In the genomic region with DNA sequence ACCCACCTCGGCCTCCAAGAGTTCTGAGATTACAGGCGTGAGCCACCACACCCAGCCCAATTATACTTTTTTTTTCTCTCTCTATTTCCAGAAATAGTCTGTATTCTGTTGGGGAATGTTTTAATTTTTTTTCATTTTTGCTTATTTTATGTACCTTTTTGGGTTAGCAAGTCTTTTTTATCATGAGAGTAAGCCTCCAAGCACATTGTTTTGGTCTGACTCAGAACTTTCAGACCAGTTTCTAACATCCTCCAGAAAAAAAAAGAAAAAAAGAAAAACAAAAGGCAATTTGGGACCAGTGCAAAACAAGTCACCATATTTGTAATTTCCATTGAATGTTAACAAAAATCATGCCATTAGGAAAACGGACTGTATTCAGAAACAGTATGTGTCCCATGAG, we compare ENCODE assay signal across 17 cellular contexts.
DNase-seq lines count a peak whose midpoint lies in the region; TF ChIP-seq lines count a peak whose summit lies in the region.
"Had no signal": no experiment of that assay in that cellular context is flagged by ENCODE, and none has a peak within 500 bp of the region (broad histone marks: within the 10 kb centered on the region; RNA-seq: fewer than 3 reads in every experiment).

No MANE protein-coding gene starts in this region.

- H3K79me2 ChIP-seq in Karpas-422 (ENCODE audit: low read length) = no peaks in the 10 kb centered on the region

- H3K4me3 ChIP-seq in Karpas-422 (ENCODE audit: low read length) (no peak overlapping the region), astrocyte of the spinal cord (ENCODE audit: low read depth, low read length) (no peak overlapping the region), fibroblast of the aortic adventitia (ENCODE audit: low read depth, low read length) (no peak overlapping the region)
- H3K4me3 ChIP-seq: BLaER1 treated with 17β-estradiol and CSF1 and Interleukin-3, amounts not matched to agents 10 nM and 100 nM; HAP-1; K562 had no signal

- H2AFZ ChIP-seq in Karpas-422 (ENCODE audit: low read length) = peak overlapping the region; percentile 61

- no peaks in the 10 kb centered on the region for H3K36me3 ChIP-seq in Karpas-422 (ENCODE audit: insufficient read depth, low read length)
- H3K36me3 ChIP-seq: BLaER1 treated with 17β-estradiol and CSF1 and Interleukin-3, amounts not matched to agents 10 nM and 100 nM; HAP-1 had no signal

- H3K4me2 ChIP-seq in Karpas-422 (ENCODE audit: low read depth, low read length, poor library complexity, severe bottlenecking) = no peak overlapping the region
- H3K4me2 ChIP-seq: BLaER1 treated with 17β-estradiol and CSF1 and Interleukin-3, amounts not matched to agents 10 nM and 100 nM had no signal

- DNase-seq in ELR (ENCODE audit: low read depth) (peak; percentile 50), Karpas-422 (no peak), astrocyte of the spinal cord (ENCODE audit: low read depth, low spot score) (peak; percentile 15), fibroblast of the aortic adventitia (ENCODE audit: low read depth) (peak; percentile 7), NCI-H2081 treated with DMSO at 0.1 percent for 48 hours (lab: John Stamatoyannopoulos, UW) (no peak), SW 1271 (lab: John Stamatoyannopoulos, UW) (no peak), HUDEP-2 (lab: John Stamatoyannopoulos, UW; ENCODE audit: unreplicated experiment in 76 of 76) (no peak), HuH-7.5 (ENCODE audit: low spot score) (no peak)
- DNase-seq: 8988T; Calu3; CD4-positive, CD25-positive, alpha-beta regulatory T cell; DMS 273 treated with DMSO at 0.1 percent for 48 hours; GOT3; HFFc6 had no signal

- H4K20me1 ChIP-seq in Karpas-422 (ENCODE audit: insufficient read depth, low read depth, low read length) = no peaks in the 10 kb centered on the region
- H4K20me1 ChIP-seq: BLaER1 treated with 17β-estradiol and CSF1 and Interleukin-3, amounts not matched to agents 10 nM and 100 nM had no signal

- H3K27me3 ChIP-seq in Karpas-422 (ENCODE audit: low read length) = no peaks in the 10 kb centered on the region
- H3K27me3 ChIP-seq: BLaER1 treated with 17β-estradiol and CSF1 and Interleukin-3, amounts not matched to agents 10 nM and 100 nM had no signal

- no peaks in the 10 kb centered on the region for H3K4me1 ChIP-seq in Karpas-422 (ENCODE audit: low read length)
- H3K4me1 ChIP-seq: BLaER1 treated with 17β-estradiol and CSF1 and Interleukin-3, amounts not matched to agents 10 nM and 100 nM; HAP-1 had no signal

- in situ Hi-C loops in astrocyte of the spinal cord (cut with HindIII; ENCODE audit: low sequenced_read_pairs) = no loop called here

- TF ChIP-seq CTCF in astrocyte of the spinal cord (IDR thresholded peaks at IDR 0.05; ENCODE audit: low read depth, low read length) (no peak), fibroblast of the aortic adventitia (IDR thresholded peaks at IDR 0.05; ENCODE audit: insufficient read depth, low read length) (no peak)

- H3K9me3 ChIP-seq in Karpas-422 (ENCODE audit: low read length) = no peaks in the 10 kb centered on the region
- H3K9me3 ChIP-seq: BLaER1 treated with 17β-estradiol and CSF1 and Interleukin-3, amounts not matched to agents 10 nM and 100 nM; HAP-1 had no signal

- H3K9ac ChIP-seq in Karpas-422 (ENCODE audit: low read length) = no peak overlapping the region
- H3K9ac ChIP-seq: BLaER1 treated with 17β-estradiol and CSF1 and Interleukin-3, amounts not matched to agents 10 nM and 100 nM had no signal

- H3K9me2 ChIP-seq in Karpas-422 (replicated peaks; ENCODE audit: insufficient read depth, low read length) = no peaks in the 10 kb centered on the region

- no peak overlapping the region for H3K27ac ChIP-seq in Karpas-422 (ENCODE audit: low read length)
- H3K27ac ChIP-seq: BLaER1 treated with 17β-estradiol and CSF1 and Interleukin-3, amounts not matched to agents 10 nM and 100 nM had no signal

Comparison
In these comparisons a context has a peak if more than half of its experiments do, and no peak if none do; other contexts are left out.
1. DNase-seq: peak in ELR (single experiment), astrocyte of the spinal cord (single experiment) and fibroblast of the aortic adventitia (single experiment); none in Karpas-422 (single experiment), NCI-H2081 treated with DMSO at 0.1 percent for 48 hours (single experiment), SW 1271 (0 of 2), HUDEP-2 (0 of 76) and HuH-7.5 (single experiment).